ENCODE assay signal across 10 cellular contexts in genomic region chr3:125051205-125051604, GRCh38. TPM values are rescaled to one million over a fixed set of nuclear protein-coding genes. Genes with fewer than 3 reads are reported as not detected.
DNase-seq lines count a peak whose midpoint lies in the region; ATAC-seq, FAIRE-seq and TF ChIP-seq lines count a peak whose summit lies in the region.
"Had no signal": no experiment of that assay in that cellular context is flagged by ENCODE, and none has a peak within 500 bp of the region (broad histone marks: within the 10 kb centered on the region; RNA-seq: fewer than 3 reads in every experiment).

No MANE protein-coding gene starts in this region.

- peaks cover 8% of the 10 kb centered on the region; the same call in 1 of the 2 replicates for H3K23me2 ChIP-seq in H1 (ENCODE audit: low read depth, low read length)

- no peaks in the 10 kb centered on the region for H3K79me2 ChIP-seq in H1 (ENCODE audit: control insufficient read depth in 1 of 2, insufficient read depth in 2 of 2, low read length in 2 of 2)

- H3K4me2 ChIP-seq in BLaER1 treated with 17β-estradiol and CSF1 and Interleukin-3, amounts not matched to agents 10 nM and 100 nM = peak overlapping the region; percentile 88 to 100 (median 98)
- peak overlapping the region in 1 of 2 experiments; percentile 57; a peak in 2 of 4 replicates for H3K4me2 ChIP-seq in H1 (ENCODE audit: insufficient read depth in 1 of 2, low read depth in 2 of 2, low read length in 2 of 2)

- peak overlapping the region in 9 of 11 experiments; percentile 11 to 53 (median 46); a peak in 10 of 22 replicates for H3K9ac ChIP-seq in BLaER1 treated with 17β-estradiol and CSF1 and Interleukin-3, amounts not matched to agents 10 nM and 100 nM
- peak overlapping the region; percentile 1 for H3K9ac ChIP-seq in NT2/D1 (ENCODE audit: insufficient read length, low read depth)
- H3K9ac ChIP-seq in H1 (replicated peaks in 1 of 4; ENCODE audit: extremely low read depth in 1 of 4, low read depth in 3 of 4, low read length in 3 of 4) = no peak overlapping the region

- peaks cover 39 to 54% (median 52%) of the 10 kb centered on the region in 10 experiments for H3K4me1 ChIP-seq in BLaER1 treated with 17β-estradiol and CSF1 and Interleukin-3, amounts not matched to agents 10 nM and 100 nM
- H3K4me1 ChIP-seq in NT2/D1 (ENCODE audit: insufficient read depth, insufficient read length) (peaks cover 8% of the 10 kb centered on the region), H1 (replicated peaks in 1 of 4; ENCODE audit: control insufficient read depth in 3 of 4, insufficient read depth in 4 of 4, low read length in 3 of 4) (peaks cover 14 to 30% (median 25%) of the 10 kb centered on the region in 4 experiments), prostate gland (replicated peaks) (peaks cover 5% of the 10 kb centered on the region)

- no peak overlapping the region for H3K14ac ChIP-seq in H1 (ENCODE audit: insufficient read length)

- no peak overlapping the region for H3K56ac ChIP-seq in H1 (replicated peaks; ENCODE audit: insufficient read length, low read depth, low read length)

- no peak for ATAC-seq in GM18517 (IDR thresholded peaks at IDR 0.05; ENCODE audit: unreplicated experiment)
- no peak for ATAC-seq in GM19324 (IDR thresholded peaks at IDR 0.05; ENCODE audit: low FRiP score, unreplicated experiment)

- CTCF ChIA-PET in H1 (lab: Charles Lee; ENCODE audit: partially characterized antibody) = interaction anchor here (1.0 to 1.2 kb wide), 2 partner anchors 56 to 65 kb away, joined by 3 to 4 read pairs; no protein-coding TSS in a partner anchor

- H2BK20ac ChIP-seq in H1 (ENCODE audit: low read length) = no peak overlapping the region

- peak overlapping the region in 6 of 11 experiments; percentile 31 to 47 (median 38); a peak in 8 of 22 replicates for H3K27ac ChIP-seq in BLaER1 treated with 17β-estradiol and CSF1 and Interleukin-3, amounts not matched to agents 10 nM and 100 nM
- H3K27ac ChIP-seq in H1 (ENCODE audit: low read depth, low read length) (no peak overlapping the region), prostate gland (peak overlapping the region; percentile 77 to 80)

- H2BK120ac ChIP-seq in H1 (replicated peaks; ENCODE audit: low read depth, low read length) = no peak overlapping the region

- 80% methylated on average over 7 of the region's 7 CpGs; no CpG with 5 or more reads in 1 of the 2 experiments for WGBS in H1 (ENCODE audit: extremely low coverage in 1 of 2, insufficient coverage in 1 of 2, insufficient read length in 1 of 2, insufficient replicate concordance in 2 of 2, low coverage in 1 of 2, low lambda C conversion rate in 2 of 2, missing lambda C conversion rate in 1 of 2), 2 experiments
- WGBS in prostate gland = 68% methylated on average over 7 of the region's 7 CpGs

- H3K27me3 ChIP-seq in BLaER1 treated with 17β-estradiol and CSF1 and Interleukin-3, amounts not matched to agents 10 nM and 100 nM = no peaks in the 10 kb centered on the region
- H3K27me3 ChIP-seq in NT2/D1 (ENCODE audit: insufficient read depth, insufficient read length) (peaks cover 7% of the 10 kb centered on the region), H1 (replicated peaks in 1 of 4; ENCODE audit: control insufficient read depth in 3 of 4, extremely low read depth in 1 of 4, insufficient read depth in 3 of 4, low read length in 3 of 4) (peaks cover 0 to 12% (median 4%) of the 10 kb centered on the region in 4 experiments; a peak in 4 of 7 replicates), prostate gland (replicated peaks; ENCODE audit: insufficient read depth) (no peaks in the 10 kb centered on the region)

- H3K36me3 ChIP-seq in BLaER1 treated with 17β-estradiol and CSF1 and Interleukin-3, amounts not matched to agents 10 nM and 100 nM = peaks cover 0 to 8% (median 0%) of the 10 kb centered on the region in 11 experiments; a peak in 3 of 22 replicates
- H3K36me3 ChIP-seq in NT2/D1 (ENCODE audit: insufficient read depth, insufficient read length, low read length) = peaks cover 55% of the 10 kb centered on the region
- no peaks in the 10 kb centered on the region for H3K36me3 ChIP-seq in H1 (ENCODE audit: control insufficient read depth in 2 of 4, insufficient read depth in 4 of 4, low read length in 3 of 4)
- no peaks in the 10 kb centered on the region for H3K36me3 ChIP-seq in prostate gland

- no peak overlapping the region for H4K5ac ChIP-seq in H1 (ENCODE audit: insufficient read length, low read depth, low read length)

- POLR2A ChIA-PET in H1 (lab: Charles Lee; ENCODE audit: partially characterized antibody) = no interaction called here

- intact Hi-C loops in prostate gland (cut with DNase I) = loop anchor here (10.0 kb wide), 1 partner anchor 544 kb away; the partner anchor contains the start of gene OSBPL11

- H3K79me1 ChIP-seq in H1 (ENCODE audit: low read depth, low read length) = peaks cover 3% of the 10 kb centered on the region; the same call in 1 of the 2 replicates

- no peak overlapping the region for H4K8ac ChIP-seq in H1 (ENCODE audit: extremely low read depth, insufficient read depth, low read length)

- H2AFZ ChIP-seq in H1 (ENCODE audit: low read length) = no peak overlapping the region

- no peak for TF ChIP-seq CTCF in H1 (IDR thresholded peaks at IDR 0.05; ENCODE audit: control extremely low read depth in 1 of 3, insufficient read depth in 1 of 3, low read depth in 1 of 3, low read length in 3 of 3)
- TF ChIP-seq CTCF in prostate gland (IDR thresholded peaks at IDR 0.05) = no peak

- no peak for FAIRE-seq in H1 (lab: Jason Lieb, UNC)

- no peak overlapping the region for H4K91ac ChIP-seq in H1 (replicated peaks; ENCODE audit: insufficient read length, low read length)

- no peak overlapping the region for H2AK5ac ChIP-seq in H1 (ENCODE audit: low read depth, low read length)

- TF ChIP-seq EP300 in H1 (IDR thresholded peaks at IDR 0.05; ENCODE audit: borderline replicate concordance in 1 of 2, low read depth in 2 of 2, low read length in 2 of 2) = no peak

- no peak for DNase-seq in NT2/D1 (ENCODE audit: low read depth, low spot score)
- DNase-seq in H1 (ENCODE audit: low read depth in 1 of 2, low spot score in 2 of 2) = no peak
- no peak for DNase-seq in prostate gland (ENCODE audit: low spot score)
- no peak for DNase-seq in mesenteric fat pad (ENCODE audit: low spot score)
- DNase-seq in NCI-H1694 (lab: John Stamatoyannopoulos, UW) = no peak
- DNase-seq: NCI-H2081 treated with DMSO at 0.1 percent for 48 hours; stimulated activated CD4-positive, alpha-beta T cell treated with anti-CD3 and anti-CD28 coated beads, Interleukin-2, amount 100 ng/mL, for 48 hours had no signal

- H3K4me3 ChIP-seq in BLaER1 treated with 17β-estradiol and CSF1 and Interleukin-3, amounts not matched to agents 10 nM and 100 nM = 0 out of 20 replicates have a peak overlapping the region, but pooled peaks of 1 of the 10 experiments have one; percentile 43
- H3K4me3 ChIP-seq in NT2/D1 (ENCODE audit: insufficient read length, low read depth) (no peak overlapping the region), H1 (ENCODE audit: extremely low read depth in 1 of 4, insufficient read depth in 2 of 4, low read depth in 3 of 4, low read length in 4 of 4) (no peak overlapping the region), prostate gland (no peak overlapping the region)

- no peak overlapping the region for H2BK15ac ChIP-seq in H1 (ENCODE audit: low read length)

- TF ChIP-seq RAD21 in H1 (IDR thresholded peaks at IDR 0.05 in 1 of 2, conservative IDR thresholded peaks at IDR 0.05 in 1 of 2; ENCODE audit: low read depth in 2 of 2, low read length in 2 of 2) = no peak

- H2BK5ac ChIP-seq in H1 (ENCODE audit: low read depth, low read length) = no peak overlapping the region

- peaks cover 0 to 54% (median 10%) of the 10 kb centered on the region in 11 experiments; a peak in 9 of 22 replicates for H4K20me1 ChIP-seq in BLaER1 treated with 17β-estradiol and CSF1 and Interleukin-3, amounts not matched to agents 10 nM and 100 nM
- no peaks in the 10 kb centered on the region for H4K20me1 ChIP-seq in H1 (replicated peaks in 1 of 2; ENCODE audit: control insufficient read depth in 1 of 2, insufficient read depth in 2 of 2, low read length in 2 of 2)

- H2BK12ac ChIP-seq in H1 (ENCODE audit: low read depth, low read length) = no peak overlapping the region

- no peak overlapping the region for H3K18ac ChIP-seq in H1 (ENCODE audit: extremely low read depth, low read length)

- H3K4ac ChIP-seq in H1 (replicated peaks; ENCODE audit: insufficient read length, low read depth, low read length) = no peak overlapping the region

- no peaks in the 10 kb centered on the region for H3K9me3 ChIP-seq in BLaER1 treated with 17β-estradiol and CSF1 and Interleukin-3, amounts not matched to agents 10 nM and 100 nM (replicated peaks in 1 of 11)
- H3K9me3 ChIP-seq in NT2/D1 (ENCODE audit: insufficient read depth, low read length) (no peaks in the 10 kb centered on the region), H1 (ENCODE audit: insufficient read depth in 2 of 2, low read depth in 1 of 2, low read length in 1 of 2) (no peaks in the 10 kb centered on the region), prostate gland (no peaks in the 10 kb centered on the region)

- TF ChIP-seq POLR2A in H1 (IDR thresholded peaks at IDR 0.05; ENCODE audit: control extremely low read depth in 1 of 2, low read depth in 2 of 2, low read length in 2 of 2) (no peak), prostate gland (IDR thresholded peaks at IDR 0.05) (no peak)

- H3K23ac ChIP-seq in H1 (ENCODE audit: insufficient read length) = no peak overlapping the region

TF ChIP-seq in H1, 55 proteins besides CTCF, POLR2A, EP300 and RAD21:
- no peak for TF ChIP-seq HDAC6 (IDR thresholded peaks at IDR 0.05; ENCODE audit: low read depth, low read length)
- TF ChIP-seq HDAC2 (IDR thresholded peaks at IDR 0.05; ENCODE audit: borderline replicate concordance in 1 of 2, low read depth in 2 of 2, low read length in 2 of 2) = peak in 1 of 2 experiments; percentile 60; a peak in 1 of 4 replicates
- TF ChIP-seq KDM1A (IDR thresholded peaks at IDR 0.05; ENCODE audit: borderline replicate concordance, low read length) = peak; percentile 81

RNA-seq across cellular contexts. Expression of gene HEG1, which starts 4.6 kb away (rescaled TPM):
- 9.7 and 13.1 TPM in 2 replicates for total RNA-seq in H1 (2021; fragmentation: NEBNext Ultra II Directional; extraction: Animal tissue kit (Norgen Biotek cat#: 25700))
- 5.0 and 5.3 TPM in 2 replicates for polyA plus RNA-seq in H1 (2011; rRNA removed)
- polyA plus RNA-seq in H1 (2011; cell fraction: cytosol; rRNA removed) = 3.2 TPM
- polyA plus RNA-seq in H1 (2011; cell fraction: nucleus; rRNA removed) = 5.4 TPM
- 4.5 to 6.0 TPM (median 5.0 TPM) in 4 replicates for polyA plus RNA-seq in H1 (2012, experiment 1 of 2)
- polyA plus RNA-seq in H1 (2012, experiment 2 of 2) = 0.62 TPM
- polyA plus RNA-seq in H1 (2013, experiment 1 of 2) = 5.1 TPM
- polyA plus RNA-seq in H1 (2013, experiment 2 of 2) = 5.3 TPM
- polyA minus RNA-seq in H1 (2011; rRNA and poly(A)+ RNA removed) = 9.4 and 11.0 TPM in 2 replicates
- 8.3 TPM for polyA minus RNA-seq in H1 (2011; cell fraction: cytosol; rRNA and poly(A)+ RNA removed)
- 8.0 TPM for polyA minus RNA-seq in H1 (2011; cell fraction: nucleus; rRNA and poly(A)+ RNA removed)
- total RNA-seq in prostate gland (100 to 1,000 TPM in 1 of 2 donors, 10 to 100 TPM in 1; 27.5 to 130 TPM), mesenteric fat pad (102 TPM)

Comparison
In these comparisons a context has a peak if more than half of its experiments do, and no peak if none do; other contexts are left out.
1. H3K9ac ChIP-seq: peak in BLaER1 treated with 17β-estradiol and CSF1 and Interleukin-3, amounts not matched to agents 10 nM and 100 nM (9 of 11) and NT2/D1 (single experiment); none in H1 (0 of 4).